Comparison of ENCODE assay signal across 18 cellular contexts in the genomic region with DNA sequence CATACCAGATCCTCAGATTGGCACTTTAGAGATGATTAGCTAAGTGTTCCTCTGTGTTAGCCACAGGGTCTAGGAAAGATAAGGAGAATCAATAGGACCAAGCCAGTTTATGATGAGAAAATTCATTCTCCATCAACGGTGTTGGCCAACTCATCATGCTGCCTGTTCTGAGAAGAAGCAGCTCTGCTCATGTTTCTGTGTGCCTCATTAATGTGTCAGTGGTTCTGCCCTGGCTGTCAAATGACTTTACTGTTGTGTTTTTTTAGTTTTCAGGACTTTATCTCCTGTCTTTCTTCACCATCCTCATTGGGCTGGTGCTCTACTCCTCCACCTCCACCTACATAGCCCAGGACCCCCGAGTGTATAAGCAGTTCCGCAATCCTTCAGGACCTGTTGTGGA.
DNase-seq lines count a peak whose midpoint lies in the region; ATAC-seq and TF ChIP-seq lines count a peak whose summit lies in the region.
"Had no signal": no experiment of that assay in that cellular context is flagged by ENCODE, and none has a peak within 500 bp of the region (broad histone marks: within the 10 kb centered on the region; RNA-seq: fewer than 3 reads in every experiment).

No MANE protein-coding gene starts in this region.

- CTCF ChIA-PET in CD8-positive, alpha-beta memory T cell (lab: Charles Lee), result interaction anchor here (1.0 kb wide), 1 partner anchor 13 kb away, joined by 4 read pairs; no protein-coding TSS in a partner anchor

- ATAC-seq in GM18517 (IDR thresholded peaks at IDR 0.05; ENCODE audit: unreplicated experiment), result no peak
- ATAC-seq: A549, HCT116, HepG2 had no signal

- H3K27me3 ChIP-seq in mesenchymal stem cell (ENCODE audit: control insufficient read depth in 1 of 2, insufficient read depth in 1 of 2, low read length in 2 of 2), result no peaks in the 10 kb centered on the region
- H3K27me3 ChIP-seq in stomach smooth muscle (ENCODE audit: control insufficient read depth in 1 of 2, insufficient read depth in 2 of 2, low read length in 2 of 2), result no peaks in the 10 kb centered on the region
- H3K27me3 ChIP-seq in CD8-positive, alpha-beta memory T cell (ENCODE audit: insufficient read depth, low read length, poor library complexity, severe bottlenecking), result no peaks in the 10 kb centered on the region
- H3K27me3 ChIP-seq: BE2C had no signal

- WGBS in mesenchymal stem cell, result 83% methylated on average over 3 of the region's 3 CpGs

- H2AK5ac ChIP-seq in mesenchymal stem cell (ENCODE audit: low read length, severe bottlenecking), result no peak overlapping the region

- H3K14ac ChIP-seq in mesenchymal stem cell (ENCODE audit: low read length in 2 of 2), result peak overlapping the region in 1 of 2 experiments; percentile 82

- H3K4me1 ChIP-seq in mesenchymal stem cell (ENCODE audit: control insufficient read depth, insufficient read depth, low read depth, low read length) (no peaks in the 10 kb centered on the region), stomach smooth muscle (ENCODE audit: control insufficient read depth, insufficient read depth, low read length) (peaks cover 18% of the 10 kb centered on the region)
- H3K4me1 ChIP-seq in CD8-positive, alpha-beta memory T cell (ENCODE audit: insufficient read depth, low read length), result no peaks in the 10 kb centered on the region
- H3K4me1 ChIP-seq: A549, BE2C, Caco-2 had no signal

- peak overlapping the region; percentile 96 for H4K91ac ChIP-seq in mesenchymal stem cell (ENCODE audit: low read length)

- no peak overlapping the region for H2AFZ ChIP-seq in mesenchymal stem cell (ENCODE audit: low read depth, low read length)

- H3K9ac ChIP-seq in mesenchymal stem cell (ENCODE audit: low read length) (no peak overlapping the region), stomach smooth muscle (ENCODE audit: low read length in 2 of 2) (no peak overlapping the region)

- peak overlapping the region; percentile 69 to 84 for H3K4ac ChIP-seq in mesenchymal stem cell (ENCODE audit: low read depth in 1 of 2, low read length in 2 of 2)

- H3K9me3 ChIP-seq in mesenchymal stem cell (ENCODE audit: control insufficient read depth, low read length) (no peaks in the 10 kb centered on the region), stomach smooth muscle (ENCODE audit: control insufficient read depth in 2 of 2, low read length in 2 of 2) (no peaks in the 10 kb centered on the region)
- H3K9me3 ChIP-seq in CD8-positive, alpha-beta memory T cell (ENCODE audit: low read length), result no peaks in the 10 kb centered on the region
- H3K9me3 ChIP-seq: A549, BE2C, Caco-2 had no signal

- H3K4me3 ChIP-seq in coronary artery, result no peak overlapping the region
- no peak overlapping the region for H3K4me3 ChIP-seq in mesenchymal stem cell (ENCODE audit: insufficient read depth in 1 of 2, low read depth in 1 of 2, low read length in 2 of 2)
- H3K4me3 ChIP-seq in stomach smooth muscle (ENCODE audit: low read length in 2 of 2), result no peak overlapping the region
- no peak overlapping the region for H3K4me3 ChIP-seq in CD8-positive, alpha-beta memory T cell (ENCODE audit: low read length)
- H3K4me3 ChIP-seq: A549 had no signal

- H3K36me3 ChIP-seq in mesenchymal stem cell (ENCODE audit: control insufficient read depth in 1 of 2, insufficient read depth in 2 of 2, low read depth in 1 of 2, low read length in 2 of 2) (no peaks in the 10 kb centered on the region), stomach smooth muscle (ENCODE audit: control insufficient read depth in 2 of 2, insufficient read depth in 2 of 2, low read length in 2 of 2) (no peaks in the 10 kb centered on the region)
- H3K36me3 ChIP-seq in CD8-positive, alpha-beta memory T cell (ENCODE audit: insufficient read depth, low read length), result no peaks in the 10 kb centered on the region
- H3K36me3 ChIP-seq: BE2C had no signal

- no peak for DNase-seq in coronary artery (ENCODE audit: low spot score)
- DNase-seq in mesenchymal stem cell, result no peak
- DNase-seq in GM13976 (ENCODE audit: low spot score), result no peak
- no peak for DNase-seq in activated CD4-positive, CD25-positive, alpha-beta regulatory T cell (lab: John Stamatoyannopoulos, UW)
- DNase-seq in CD8-positive, alpha-beta memory T cell, result no peak
- DNase-seq: BE2C; C1 segment of cervical spinal cord; Caco-2; CD4-positive, CD25-positive, alpha-beta regulatory T cell; GOT3; H7; HFFc6; KG1 had no signal

- H3K4me1 Mint-ChIP-seq in CD8-positive, alpha-beta memory T cell, result peaks cover 0 to 9% (median 0%) of the 10 kb centered on the region in 3 donors
- H3K4me1 Mint-ChIP-seq: CD4-positive, CD25-positive, alpha-beta regulatory T cell had no signal

- H2BK15ac ChIP-seq in mesenchymal stem cell (ENCODE audit: low read depth, poor library complexity, severe bottlenecking), result peak overlapping the region; percentile 30

- in situ Hi-C loops in GM13976 (cut with MboI; ENCODE audit: low sequenced_read_pairs, unreplicated experiment), result no loop called here

- H3K23ac ChIP-seq in mesenchymal stem cell (ENCODE audit: low read length in 2 of 2), result peak overlapping the region in 1 of 2 experiments; percentile 23

- no peak overlapping the region for H3K27ac Mint-ChIP-seq in CD8-positive, alpha-beta memory T cell
- H3K27ac Mint-ChIP-seq: CD4-positive, CD25-positive, alpha-beta regulatory T cell; HFFc6 had no signal

- peak overlapping the region; percentile 84 to 93 for H2BK12ac ChIP-seq in mesenchymal stem cell (ENCODE audit: low read length in 2 of 2)

- peak overlapping the region; percentile 79 for H4K8ac ChIP-seq in mesenchymal stem cell (ENCODE audit: low read length)

- no peaks in the 10 kb centered on the region for H3K79me1 ChIP-seq in mesenchymal stem cell (replicated peaks; ENCODE audit: low read length, poor library complexity, severe bottlenecking)

- H3K4me2 ChIP-seq in mesenchymal stem cell (ENCODE audit: low read length, poor library complexity, severe bottlenecking), result no peak overlapping the region
- H3K4me2 ChIP-seq: A549 had no signal

- TF ChIP-seq CTCF in coronary artery (IDR thresholded peaks at IDR 0.05) (no peak), GM13976 (IDR thresholded peaks at IDR 0.05; ENCODE audit: borderline replicate concordance, control extremely low read depth, extremely low read depth, insufficient read depth, missing control alignments) (no peak)

- H3K18ac ChIP-seq in mesenchymal stem cell (ENCODE audit: low read depth in 1 of 2, low read length in 2 of 2), result peak overlapping the region; percentile 12 to 86

- peaks cover 6 to 9% of the 10 kb centered on the region in 2 donors for H3K27me3 Mint-ChIP-seq in CD8-positive, alpha-beta memory T cell

- POLR2A ChIA-PET in CD8-positive, alpha-beta memory T cell (lab: Charles Lee), result no interaction called here

- H3K4me3 Mint-ChIP-seq in CD8-positive, alpha-beta memory T cell, result no peak overlapping the region
- H3K4me3 Mint-ChIP-seq: CD4-positive, CD25-positive, alpha-beta regulatory T cell; HFFc6 had no signal

- no peaks in the 10 kb centered on the region for H3K9me3 Mint-ChIP-seq in CD8-positive, alpha-beta memory T cell
- H3K9me3 Mint-ChIP-seq: HFFc6 had no signal

- H3K36me3 Mint-ChIP-seq in CD8-positive, alpha-beta memory T cell, result no peaks in the 10 kb centered on the region
- H3K36me3 Mint-ChIP-seq: CD4-positive, CD25-positive, alpha-beta regulatory T cell had no signal

- H2BK5ac ChIP-seq in mesenchymal stem cell (ENCODE audit: low read depth, low read length, poor library complexity, severe bottlenecking), result no peak overlapping the region

- H2BK120ac ChIP-seq in mesenchymal stem cell (ENCODE audit: low read depth, low read length), result peak overlapping the region; percentile 97

- H3K27ac ChIP-seq in coronary artery (peak overlapping the region; percentile 24 to 91), mesenchymal stem cell (ENCODE audit: low read length, poor library complexity, severe bottlenecking) (no peak overlapping the region), stomach smooth muscle (ENCODE audit: low read length) (peak overlapping the region; percentile 25)
- H3K27ac ChIP-seq in CD8-positive, alpha-beta memory T cell (ENCODE audit: low read depth, low read length), result no peak overlapping the region
- H3K27ac ChIP-seq: A549 had no signal

Comparison
In these comparisons a context has a peak if more than half of its experiments do, and no peak if none do; other contexts are left out.
1. H3K27ac ChIP-seq: peak in coronary artery (2 of 2) and stomach smooth muscle (single experiment); none in mesenchymal stem cell (single experiment) and CD8-positive, alpha-beta memory T cell (single experiment).